28 cellular contexts compared by ENCODE assay signal in the genomic region with DNA sequence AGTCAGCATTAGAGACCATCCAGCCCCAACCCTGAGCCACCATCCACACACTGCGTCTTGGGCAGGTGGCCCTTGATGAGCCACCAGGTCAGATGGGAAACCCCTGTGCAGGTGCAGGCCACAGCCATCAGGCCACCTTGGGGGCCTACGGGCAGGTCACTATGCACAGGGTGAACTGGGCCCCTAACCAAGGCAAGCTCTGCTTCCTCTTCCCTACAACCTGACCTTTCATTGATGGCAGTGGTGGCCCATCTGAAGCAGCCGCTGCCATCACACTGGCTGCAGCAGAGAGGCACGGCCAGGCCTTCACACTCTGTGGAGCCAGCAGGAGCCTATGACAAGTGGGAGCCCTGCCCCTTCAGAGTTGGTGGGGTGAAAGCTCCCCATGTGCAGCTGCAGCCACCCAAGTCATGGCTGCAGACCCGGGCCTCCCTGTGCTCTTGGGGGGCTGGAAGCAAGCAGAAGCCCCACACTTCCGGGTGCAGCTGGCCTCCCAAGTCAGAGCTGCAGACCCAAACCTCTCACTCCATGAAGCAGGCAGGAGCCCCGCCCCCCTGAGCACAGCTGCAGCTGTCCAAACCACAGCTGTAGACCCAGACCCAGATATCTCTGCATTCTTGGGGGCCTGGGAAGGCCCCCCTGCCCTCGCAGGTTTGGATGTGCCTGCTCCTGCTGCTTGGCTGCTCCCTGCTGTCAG.
DNase-seq lines count a peak whose midpoint lies in the region; ATAC-seq and TF ChIP-seq lines count a peak whose summit lies in the region.
"Had no signal": no experiment of that assay in that cellular context is flagged by ENCODE, and none has a peak within 500 bp of the region (broad histone marks: within the 10 kb centered on the region; RNA-seq: fewer than 3 reads in every experiment).

No MANE protein-coding gene starts in this region.

- H3K4me1 Mint-ChIP-seq in activated CD4-positive, alpha-beta T cell treated with anti-CD3 and anti-CD28 coated beads for 36 hours: no peaks in the 10 kb centered on the region
- H3K4me1 Mint-ChIP-seq: CD14-positive monocyte had no signal

- H3K36me3 ChIP-seq in heart left ventricle (no peaks in the 10 kb centered on the region), lung (ENCODE audit: control insufficient read depth in 2 of 2, insufficient read depth in 2 of 2, low read length in 2 of 2) (no peaks in the 10 kb centered on the region), trophoblast cell (ENCODE audit: control insufficient read depth in 1 of 2, insufficient read depth in 2 of 2, low read length in 2 of 2) (no peaks in the 10 kb centered on the region)
- H3K36me3 ChIP-seq: BE2C had no signal

- no peak overlapping the region for H4K8ac ChIP-seq in trophoblast cell (ENCODE audit: low read depth, low read length)

- H3K23ac ChIP-seq in trophoblast cell (ENCODE audit: low read length): no peak overlapping the region

- no peak overlapping the region for H2AFZ ChIP-seq in trophoblast cell (ENCODE audit: insufficient read depth, low read length, poor library complexity)

- H3K27me3 Mint-ChIP-seq in activated CD4-positive, alpha-beta T cell treated with anti-CD3 and anti-CD28 coated beads for 36 hours: peaks cover 3% of the 10 kb centered on the region

- no peaks in the 10 kb centered on the region for H3K27me3 ChIP-seq in heart left ventricle
- H3K27me3 ChIP-seq in lung (ENCODE audit: control insufficient read depth, insufficient read depth): no peaks in the 10 kb centered on the region
- H3K27me3 ChIP-seq in trophoblast cell (ENCODE audit: insufficient read depth, low read length): no peaks in the 10 kb centered on the region
- H3K27me3 ChIP-seq: BE2C had no signal

- H3K9me3 Mint-ChIP-seq in activated CD4-positive, alpha-beta T cell treated with anti-CD3 and anti-CD28 coated beads for 36 hours (ENCODE audit: low read depth): peaks cover 2% of the 10 kb centered on the region

- TF ChIP-seq CTCF in heart left ventricle (IDR thresholded peaks at IDR 0.05): no peak
- no peak for TF ChIP-seq CTCF in lung (IDR thresholded peaks at IDR 0.05; ENCODE audit: control extremely low read depth, extremely low read depth)

- no peak overlapping the region for H4K12ac ChIP-seq in trophoblast cell (ENCODE audit: low read depth, low read length)

- no peak overlapping the region for H2BK12ac ChIP-seq in trophoblast cell (ENCODE audit: low read length)

- H3K9ac ChIP-seq in trophoblast cell (ENCODE audit: low read length): no peak overlapping the region

- H3K27ac Mint-ChIP-seq in activated CD4-positive, alpha-beta T cell treated with anti-CD3 and anti-CD28 coated beads for 36 hours: no peak overlapping the region
- H3K27ac Mint-ChIP-seq: CD14-positive monocyte had no signal

- H3K4me1 ChIP-seq in heart left ventricle (no peaks in the 10 kb centered on the region), lung (ENCODE audit: control insufficient read depth in 2 of 2, insufficient read depth in 2 of 2, low read length in 2 of 2) (no peaks in the 10 kb centered on the region), trophoblast cell (ENCODE audit: control insufficient read depth in 1 of 2, insufficient read depth in 2 of 2, low read length in 2 of 2) (no peaks in the 10 kb centered on the region)
- H3K4me1 ChIP-seq: BE2C had no signal

- H3K18ac ChIP-seq in trophoblast cell (ENCODE audit: low read length): no peak overlapping the region

- no peaks in the 10 kb centered on the region for H3K79me2 ChIP-seq in trophoblast cell (ENCODE audit: control insufficient read depth, insufficient read depth, low read length, poor library complexity)

- H2BK120ac ChIP-seq in trophoblast cell (ENCODE audit: insufficient read depth, low read length, poor library complexity): no peak overlapping the region

- ATAC-seq in heart left ventricle (no peak), lung (ENCODE audit: insufficient read depth, low FRiP score) (no peak), GM21526 (IDR thresholded peaks at IDR 0.05; ENCODE audit: low FRiP score, unreplicated experiment) (no peak)
- ATAC-seq in activated CD4-positive, alpha-beta T cell treated with anti-CD3 and anti-CD28 coated beads for 36 hours: no peak
- ATAC-seq: HepG2, K562 had no signal

- no peak overlapping the region for H3K4ac ChIP-seq in trophoblast cell (ENCODE audit: low read depth, low read length)

- CTCF ChIA-PET in activated CD4-positive, alpha-beta T cell treated with anti-CD3 and anti-CD28 coated beads for 36 hours (lab: Charles Lee): no interaction called here
- CTCF ChIA-PET in HEK293T (lab: Yijun Ruan, JAX): no interaction called here

- intact Hi-C loops in cardiac septum (cut with DNase I): no loop called here
- intact Hi-C loops in heart left ventricle (cut with DNase I): no loop called here
- intact Hi-C loops in activated CD4-positive, alpha-beta T cell treated with anti-CD3 and anti-CD28 coated beads for 36 hours (cut with DNase I, micrococcal nuclease): no loop called here

- no peak overlapping the region for H2BK5ac ChIP-seq in trophoblast cell (ENCODE audit: low read depth, low read length, poor library complexity)

- H2AK5ac ChIP-seq in trophoblast cell (ENCODE audit: low read length): no peak overlapping the region

- no peak overlapping the region for H3K14ac ChIP-seq in trophoblast cell (ENCODE audit: low read length)

- no peak for TF ChIP-seq POLR2A in heart left ventricle (IDR thresholded peaks at IDR 0.05)

- H3K36me3 Mint-ChIP-seq in activated CD4-positive, alpha-beta T cell treated with anti-CD3 and anti-CD28 coated beads for 36 hours (ENCODE audit: low read depth): no peaks in the 10 kb centered on the region
- H3K36me3 Mint-ChIP-seq: CD14-positive monocyte; CD8-positive, alpha-beta memory T cell had no signal

- no peak overlapping the region for H4K91ac ChIP-seq in trophoblast cell (ENCODE audit: low read depth, low read length)

- WGBS in heart left ventricle, 4 donors: 86 to 100% (median 89%) methylated on average over 5 to 8 of the region's 8 CpGs
- 87 to 91% methylated on average over 8 of the region's 8 CpGs for WGBS in lung, 2 donors
- no CpG with 5 or more reads among the region's 8 CpGs for WGBS in trophoblast cell (ENCODE audit: extremely low coverage, insufficient coverage, insufficient read length)

- H3K9me3 ChIP-seq in heart left ventricle (peaks cover 0 to 10% (median 0%) of the 10 kb centered on the region in 12 donors), lung (ENCODE audit: control insufficient read depth in 2 of 2, insufficient read depth in 1 of 2, low read length in 1 of 2) (peaks cover 0 to 13% of the 10 kb centered on the region in 2 donors), trophoblast cell (ENCODE audit: insufficient read depth, low read depth, low read length) (peaks cover 29% of the 10 kb centered on the region)
- H3K9me3 ChIP-seq: BE2C had no signal

- H3K4me3 Mint-ChIP-seq in activated CD4-positive, alpha-beta T cell treated with anti-CD3 and anti-CD28 coated beads for 36 hours: no peak overlapping the region
- H3K4me3 Mint-ChIP-seq: CD14-positive monocyte had no signal

- DNase-seq in cardiac septum (ENCODE audit: low spot score): peak; percentile 62
- DNase-seq in heart left ventricle: no peak
- DNase-seq in lung (ENCODE audit: low spot score): peak; percentile 9
- no peak for DNase-seq in trophoblast cell
- no peak for DNase-seq in activated CD4-positive, alpha-beta T cell treated with anti-CD3 and anti-CD28 coated beads for 36 hours
- DNase-seq in HEK293T (ENCODE audit: extremely low spot score): no peak
- DNase-seq: 8988T; ACHN; BE2C; CD8-positive, alpha-beta memory T cell; DMS79 treated with DMSO at 0.1 percent for 48 hours; GF-D8; H7; Kasumi-1; NCI-H1092 treated with DMSO at 0.1 percent for 48 hours; NCI-H1436; NCI-H187; NCI-H2081 treated with DMSO at 0.1 percent for 48 hours; NCI-H2171; NCI-H226; NCI-H510A; NCI-H69; Right ventricle myocardium superior; RPMI8226 had no signal

- H3K27ac ChIP-seq in heart left ventricle: no peak overlapping the region
- no peak overlapping the region for H3K27ac ChIP-seq in lung (ENCODE audit: low read depth in 1 of 2, low read length in 1 of 2)
- no peak overlapping the region for H3K27ac ChIP-seq in trophoblast cell (ENCODE audit: low read depth, low read length)

- no peak overlapping the region for H3K4me2 ChIP-seq in trophoblast cell (ENCODE audit: low read length)

- POLR2A ChIA-PET in activated CD4-positive, alpha-beta T cell treated with anti-CD3 and anti-CD28 coated beads for 36 hours (lab: Charles Lee): no interaction called here
- POLR2A ChIA-PET in HEK293T (lab: Yijun Ruan, JAX): no interaction called here

- H3K4me3 ChIP-seq in heart left ventricle: no peak overlapping the region
- no peak overlapping the region for H3K4me3 ChIP-seq in lung
- H3K4me3 ChIP-seq in trophoblast cell (ENCODE audit: low read depth, low read length): peak overlapping the region; percentile 27
- H3K4me3 ChIP-seq: K562 had no signal

- H3K79me1 ChIP-seq in trophoblast cell (ENCODE audit: low read length): no peaks in the 10 kb centered on the region

TF ChIP-seq in HEK293T, 16 proteins besides CTCF, POLR2A, EP300 and RAD21:
- TF ChIP-seq FOXK2 (IDR thresholded peaks at IDR 0.05) (no peak), TARDBP (IDR thresholded peaks at IDR 0.05) (no peak), NFRKB (IDR thresholded peaks at IDR 0.05) (no peak), SUZ12 (IDR thresholded peaks at IDR 0.05) (no peak), ZNF384 (IDR thresholded peaks at IDR 0.05) (no peak), FOXA1 (IDR thresholded peaks at IDR 0.05) (no peak), ELF4 (IDR thresholded peaks at IDR 0.05) (no peak), LEF1 (IDR thresholded peaks at IDR 0.05; ENCODE audit: borderline replicate concordance) (no peak), FOXM1 (IDR thresholded peaks at IDR 0.05; ENCODE audit: borderline replicate concordance) (no peak), HDGF (IDR thresholded peaks at IDR 0.05; ENCODE audit: borderline replicate concordance) (no peak)

Comparison
In these comparisons a context has a peak if more than half of its experiments do, and no peak if none do; other contexts are left out.
1. DNase-seq: peak in cardiac septum (single experiment) and lung (single experiment); none in heart left ventricle (0 of 5), trophoblast cell (0 of 2), activated CD4-positive, alpha-beta T cell treated with anti-CD3 and anti-CD28 coated beads for 36 hours (single experiment) and HEK293T (single experiment).